In the genomic region with DNA sequence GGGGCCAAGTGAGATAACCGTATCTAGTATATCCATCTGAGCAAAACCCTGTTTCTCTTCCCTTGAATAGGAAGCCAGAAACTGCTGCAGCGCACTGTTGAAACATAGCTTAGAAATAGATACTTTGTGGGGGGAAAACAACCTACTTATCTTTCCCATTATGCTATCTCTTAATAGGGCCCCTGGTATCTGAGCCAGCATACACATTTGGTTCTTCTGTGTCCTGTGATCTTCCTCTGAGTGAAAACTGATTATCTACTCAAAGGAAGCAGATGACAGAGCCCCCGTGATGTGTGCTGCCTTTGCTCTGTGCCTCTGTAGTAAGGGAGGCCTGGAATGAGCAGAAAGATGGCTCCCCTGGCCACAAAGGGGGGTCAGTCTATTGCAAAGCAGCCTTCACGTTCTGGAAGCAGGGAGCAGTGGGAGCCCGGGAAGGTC, we compare ENCODE assay signal across 25 cellular contexts.
DNase-seq lines count a peak whose midpoint lies in the region; ATAC-seq and TF ChIP-seq lines count a peak whose summit lies in the region.
"Had no signal": no experiment of that assay in that cellular context is flagged by ENCODE, and none has a peak within 500 bp of the region (broad histone marks: within the 10 kb centered on the region; RNA-seq: fewer than 3 reads in every experiment).

No MANE protein-coding gene starts in this region.

- DNase-seq in left ventricle myocardium inferior, result no peak
- DNase-seq in cardiac septum (ENCODE audit: low spot score), result no peak
- DNase-seq in caudate nucleus (lab: John Stamatoyannopoulos, UW), result no peak
- DNase-seq in mesenchymal stem cell, result no peak
- DNase-seq in type B pancreatic cell (ENCODE audit: extremely low spot score, unreplicated experiment), result no peak
- no peak for DNase-seq in NCI-H748 (lab: John Stamatoyannopoulos, UW; ENCODE audit: unreplicated experiment)
- no peak for DNase-seq in ureter (ENCODE audit: low spot score)
- DNase-seq: activated CD4-positive, alpha-beta T cell treated with anti-CD3 and anti-CD28 coated beads for 36 hours; activated CD8-positive, alpha-beta T cell treated with anti-CD3 and anti-CD28 coated beads, Interleukin-2, amount 10 ng/mL, durations not matched to agents 7 days and 5 days; CD4-positive, alpha-beta memory T cell; effector memory CD4-positive, alpha-beta T cell; foreskin keratinocyte; left cardiac atrium; naive B cell; NCI-H1048; NCI-H1694; NCI-H226; NCI-H748 treated with DMSO at 0.1 percent for 48 hours; SJCRH30; T-helper 1 cell; transverse colon had no signal

- no peak overlapping the region for H3K4me3 ChIP-seq in left ventricle myocardium inferior
- no peak overlapping the region for H3K4me3 ChIP-seq in mesenchymal stem cell (ENCODE audit: insufficient read depth in 1 of 2, low read depth in 1 of 2, low read length in 2 of 2)
- H3K4me3 ChIP-seq: SJCRH30, transverse colon had no signal

- H3K9me3 Mint-ChIP-seq in type B pancreatic cell, result no peaks in the 10 kb centered on the region
- H3K9me3 Mint-ChIP-seq in activated T-helper 17 cell treated with anti-CD3 and anti-CD28 coated beads, Interleukin-2, amount 50 U/mL, for 72 hours, result no peaks in the 10 kb centered on the region
- H3K9me3 Mint-ChIP-seq: activated naive CD4-positive, alpha-beta T cell treated with anti-CD3 and anti-CD28 coated beads, Interleukin-2, amount 50 U/mL, for 72 hours; CD4-positive, alpha-beta memory T cell; memory B cell; stimulated activated naive CD8-positive, alpha-beta T cell treated with anti-CD3 and anti-CD28 coated beads, Interleukin-15, Interleukin-2, amounts not matched to agents 100 ng/mL and 50 ng/mL, for 24 hours had no signal

- H3K18ac ChIP-seq in mesenchymal stem cell (ENCODE audit: low read depth in 1 of 2, low read length in 2 of 2), result no peak overlapping the region

- no peaks in the 10 kb centered on the region for H3K36me3 ChIP-seq in left ventricle myocardium inferior
- H3K36me3 ChIP-seq in mesenchymal stem cell (ENCODE audit: control insufficient read depth in 1 of 2, insufficient read depth in 2 of 2, low read depth in 1 of 2, low read length in 2 of 2), result no peaks in the 10 kb centered on the region
- H3K36me3 ChIP-seq: SJCRH30, transverse colon had no signal

- H3K9me3 ChIP-seq in left ventricle myocardium inferior (replicated peaks) (no peaks in the 10 kb centered on the region), mesenchymal stem cell (ENCODE audit: control insufficient read depth, low read length) (no peaks in the 10 kb centered on the region)
- H3K9me3 ChIP-seq: SJCRH30, transverse colon had no signal

- ATAC-seq in activated T-helper 17 cell treated with anti-CD3 and anti-CD28 coated beads, Interleukin-2, amount 50 U/mL, for 72 hours (replicated peaks), result no peak
- ATAC-seq: activated CD4-positive, alpha-beta T cell treated with anti-CD3 and anti-CD28 coated beads for 36 hours; activated CD8-positive, alpha-beta T cell treated with anti-CD3 and anti-CD28 coated beads, Interleukin-2, amount 10 ng/mL, durations not matched to agents 7 days and 5 days; activated naive CD4-positive, alpha-beta T cell treated with anti-CD3 and anti-CD28 coated beads, Interleukin-2, amount 50 U/mL, for 72 hours; foreskin keratinocyte; left cardiac atrium had no signal

- H2BK15ac ChIP-seq in mesenchymal stem cell (ENCODE audit: low read depth, poor library complexity, severe bottlenecking), result no peak overlapping the region

- H2BK120ac ChIP-seq in mesenchymal stem cell (ENCODE audit: low read depth, low read length), result no peak overlapping the region

- peak overlapping the region; percentile 60 for H3K9ac ChIP-seq in mesenchymal stem cell (ENCODE audit: low read length)

- no peaks in the 10 kb centered on the region for H3K27me3 ChIP-seq in left ventricle myocardium inferior (ENCODE audit: low read depth)
- no peaks in the 10 kb centered on the region for H3K27me3 ChIP-seq in mesenchymal stem cell (ENCODE audit: control insufficient read depth in 1 of 2, insufficient read depth in 1 of 2, low read length in 2 of 2)
- H3K27me3 ChIP-seq: foreskin keratinocyte, SJCRH30, transverse colon had no signal

- H4K91ac ChIP-seq in mesenchymal stem cell (ENCODE audit: low read length), result no peak overlapping the region

- H3K23ac ChIP-seq in mesenchymal stem cell (ENCODE audit: low read length in 2 of 2), result no peak overlapping the region

- H3K4me1 ChIP-seq in left ventricle myocardium inferior (peaks cover 73% of the 10 kb centered on the region), mesenchymal stem cell (ENCODE audit: control insufficient read depth, insufficient read depth, low read depth, low read length) (peaks cover 19% of the 10 kb centered on the region)

- TF ChIP-seq CTCF in left ventricle myocardium inferior (IDR thresholded peaks at IDR 0.05; ENCODE audit: borderline replicate concordance), result no peak
- no peak for TF ChIP-seq CTCF in type B pancreatic cell (conservative IDR thresholded peaks at IDR 0.05)

- peak overlapping the region; percentile 47 for H3K27ac ChIP-seq in left ventricle myocardium inferior (replicated peaks)
- peak overlapping the region; percentile 67 for H3K27ac ChIP-seq in caudate nucleus (ENCODE audit: low read depth, low read length)
- H3K27ac ChIP-seq in mesenchymal stem cell (ENCODE audit: low read length, poor library complexity, severe bottlenecking), result no peak overlapping the region
- H3K27ac ChIP-seq: foreskin keratinocyte had no signal

- no peak overlapping the region for H2AFZ ChIP-seq in mesenchymal stem cell (ENCODE audit: low read depth, low read length)

- no peak overlapping the region for H3K4me2 ChIP-seq in mesenchymal stem cell (ENCODE audit: low read length, poor library complexity, severe bottlenecking)

- H3K4me1 Mint-ChIP-seq in type B pancreatic cell (ENCODE audit: unreplicated experiment), result peaks cover 59% of the 10 kb centered on the region
- H3K4me1 Mint-ChIP-seq in activated T-helper 17 cell treated with anti-CD3 and anti-CD28 coated beads, Interleukin-2, amount 50 U/mL, for 72 hours, result peaks cover 5% of the 10 kb centered on the region
- H3K4me1 Mint-ChIP-seq: activated CD4-positive, alpha-beta T cell treated with anti-CD3 and anti-CD28 coated beads for 36 hours; memory B cell; naive B cell had no signal

- 48% methylated on average over 4 of the region's 5 CpGs for WGBS in mesenchymal stem cell

- intact Hi-C loops in left ventricle myocardium inferior (cut with micrococcal nuclease) (no loop called here), cardiac septum (cut with DNase I) (loop anchor here (5.0 kb wide), 1 partner anchor 46 kb away; no protein-coding TSS in a partner anchor)

- H3K4ac ChIP-seq in mesenchymal stem cell (ENCODE audit: low read depth in 1 of 2, low read length in 2 of 2), result no peak overlapping the region

- no peak overlapping the region for H3K4me3 Mint-ChIP-seq in type B pancreatic cell
- no peak overlapping the region for H3K4me3 Mint-ChIP-seq in activated T-helper 17 cell treated with anti-CD3 and anti-CD28 coated beads, Interleukin-2, amount 50 U/mL, for 72 hours
- H3K4me3 Mint-ChIP-seq: activated CD4-positive, alpha-beta T cell treated with anti-CD3 and anti-CD28 coated beads for 36 hours; activated CD8-positive, alpha-beta T cell treated with anti-CD3 and anti-CD28 coated beads, Interleukin-2, amount 10 ng/mL, durations not matched to agents 7 days and 5 days; CD4-positive, alpha-beta memory T cell; memory B cell; naive B cell; stimulated activated naive CD8-positive, alpha-beta T cell treated with anti-CD3 and anti-CD28 coated beads, Interleukin-15, Interleukin-2, amounts not matched to agents 100 ng/mL and 50 ng/mL, for 24 hours had no signal

- H2AK5ac ChIP-seq in mesenchymal stem cell (ENCODE audit: low read length, severe bottlenecking), result no peak overlapping the region

- H3K27me3 Mint-ChIP-seq in type B pancreatic cell, result no peaks in the 10 kb centered on the region
- H3K27me3 Mint-ChIP-seq in activated T-helper 17 cell treated with anti-CD3 and anti-CD28 coated beads, Interleukin-2, amount 50 U/mL, for 72 hours, result peaks cover 27% of the 10 kb centered on the region

- peaks cover 55% of the 10 kb centered on the region for H3K79me1 ChIP-seq in mesenchymal stem cell (replicated peaks; ENCODE audit: low read length, poor library complexity, severe bottlenecking)

- peak overlapping the region; percentile 45 for H3K27ac Mint-ChIP-seq in type B pancreatic cell
- no peak overlapping the region for H3K27ac Mint-ChIP-seq in activated T-helper 17 cell treated with anti-CD3 and anti-CD28 coated beads, Interleukin-2, amount 50 U/mL, for 72 hours
- H3K27ac Mint-ChIP-seq: activated CD4-positive, alpha-beta T cell treated with anti-CD3 and anti-CD28 coated beads for 36 hours; activated CD8-positive, alpha-beta T cell treated with anti-CD3 and anti-CD28 coated beads, Interleukin-2, amount 10 ng/mL, durations not matched to agents 7 days and 5 days; activated naive CD4-positive, alpha-beta T cell treated with anti-CD3 and anti-CD28 coated beads, Interleukin-2, amount 50 U/mL, for 72 hours; CD4-positive, alpha-beta memory T cell; memory B cell; naive B cell; stimulated activated naive CD8-positive, alpha-beta T cell treated with anti-CD3 and anti-CD28 coated beads, Interleukin-15, Interleukin-2, amounts not matched to agents 100 ng/mL and 50 ng/mL, for 24 hours had no signal

- H4K8ac ChIP-seq in mesenchymal stem cell (ENCODE audit: low read length), result no peak overlapping the region

- peaks cover 5% of the 10 kb centered on the region for H3K36me3 Mint-ChIP-seq in type B pancreatic cell
- no peaks in the 10 kb centered on the region for H3K36me3 Mint-ChIP-seq in activated T-helper 17 cell treated with anti-CD3 and anti-CD28 coated beads, Interleukin-2, amount 50 U/mL, for 72 hours (ENCODE audit: low read depth)
- H3K36me3 Mint-ChIP-seq: activated naive CD4-positive, alpha-beta T cell treated with anti-CD3 and anti-CD28 coated beads, Interleukin-2, amount 50 U/mL, for 72 hours; CD4-positive, alpha-beta memory T cell; memory B cell; naive B cell had no signal

- H2BK5ac ChIP-seq in mesenchymal stem cell (ENCODE audit: low read depth, low read length, poor library complexity, severe bottlenecking), result no peak overlapping the region

- no peak overlapping the region for H3K14ac ChIP-seq in mesenchymal stem cell (ENCODE audit: low read length in 2 of 2)

- H2BK12ac ChIP-seq in mesenchymal stem cell (ENCODE audit: low read length in 2 of 2), result no peak overlapping the region
